Comparison of ENCODE assay signal across 1 cellular context in the genomic region with DNA sequence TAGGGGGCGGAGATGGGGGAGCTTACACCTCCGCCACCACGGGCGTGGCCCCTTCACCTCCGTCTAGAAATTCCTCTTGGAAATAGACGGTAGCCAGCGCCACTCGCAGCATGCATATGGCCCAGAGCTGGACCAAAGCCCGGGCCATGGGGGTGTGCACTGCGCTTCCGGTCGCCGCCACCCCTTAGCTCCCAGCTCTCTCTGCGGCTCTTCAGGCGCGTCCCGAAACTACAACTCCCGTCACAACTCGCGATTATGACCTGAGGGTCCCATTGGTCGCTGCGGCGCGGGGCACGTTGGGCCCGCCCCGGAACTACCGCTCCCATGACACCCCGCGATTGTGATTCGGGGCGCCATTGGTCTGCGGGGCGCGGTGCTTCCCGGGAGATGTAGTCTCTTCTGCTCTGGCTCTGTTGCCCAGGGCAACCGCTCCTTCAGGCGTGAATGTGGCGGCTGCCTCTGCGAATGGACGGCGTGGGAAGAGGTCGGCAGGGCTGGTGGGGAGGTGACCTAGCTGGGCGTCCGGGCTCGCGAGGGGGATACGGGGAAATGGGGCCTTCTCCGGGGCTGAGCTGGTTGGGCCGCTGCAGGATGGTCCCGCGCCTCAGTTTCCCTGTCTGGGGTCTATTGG.
A peak's percentile ranks its signal among the peaks of the same experiment; 100 is the strongest.
TF ChIP-seq lines count a peak whose summit lies in the region.

C19orf44 (plus strand) TSS at position 413 of the 631 bp plus-strand sequence. CDS start 4,399 bp downstream, outside the sequence.
CALR3 (minus strand) TSS at position 186 of the 631 bp plus-strand sequence; CDS start at position 148, 38 bp downstream.

TF ChIP-seq in GM12878, 131 proteins besides CTCF, POLR2A, EP300 and RAD21 (continued from another document and continues in another):
- TF ChIP-seq, protein P1, sequence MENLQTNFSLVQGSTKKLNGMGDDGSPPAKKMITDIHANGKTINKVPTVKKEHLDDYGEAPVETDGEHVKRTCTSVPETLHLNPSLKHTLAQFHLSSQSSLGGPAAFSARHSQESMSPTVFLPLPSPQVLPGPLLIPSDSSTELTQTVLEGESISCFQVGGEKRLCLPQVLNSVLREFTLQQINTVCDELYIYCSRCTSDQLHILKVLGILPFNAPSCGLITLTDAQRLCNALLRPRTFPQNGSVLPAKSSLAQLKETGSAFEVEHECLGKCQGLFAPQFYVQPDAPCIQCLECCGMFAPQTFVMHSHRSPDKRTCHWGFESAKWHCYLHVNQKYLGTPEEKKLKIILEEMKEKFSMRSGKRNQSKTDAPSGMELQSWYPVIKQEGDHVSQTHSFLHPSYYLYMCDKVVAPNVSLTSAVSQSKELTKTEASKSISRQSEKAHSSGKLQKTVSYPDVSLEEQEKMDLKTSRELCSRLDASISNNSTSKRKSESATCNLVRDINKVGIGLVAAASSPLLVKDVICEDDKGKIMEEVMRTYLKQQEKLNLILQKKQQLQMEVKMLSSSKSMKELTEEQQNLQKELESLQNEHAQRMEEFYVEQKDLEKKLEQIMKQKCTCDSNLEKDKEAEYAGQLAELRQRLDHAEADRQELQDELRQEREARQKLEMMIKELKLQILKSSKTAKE (IDR thresholded peaks at IDR 0.05; ENCODE audit: low read depth, poor library complexity, severe bottlenecking): no peak
- TF ChIP-seq NKRF (conservative IDR thresholded peaks at IDR 0.05): peak; percentile 89
- TF ChIP-seq HDAC6 (IDR thresholded peaks at IDR 0.05; ENCODE audit: unreplicated experiment): no peak
- TF ChIP-seq CHD2 (IDR thresholded peaks at IDR 0.05; ENCODE audit: borderline replicate concordance, low read depth, low read length): peak; percentile 95
- TF ChIP-seq ESRRA (IDR thresholded peaks at IDR 0.05; ENCODE audit: low read length): peak; percentile 37; the same call in 1 of the 2 replicates
- peak; percentile 100 for TF ChIP-seq IKZF1 (conservative IDR thresholded peaks at IDR 0.05)
- TF ChIP-seq CREB1 (IDR thresholded peaks at IDR 0.05; ENCODE audit: low read depth): peak; percentile 88
- peak; percentile 18 for TF ChIP-seq FOS (IDR thresholded peaks at IDR 0.05; ENCODE audit: borderline replicate concordance, extremely low read depth, insufficient read length)
- TF ChIP-seq, protein P2, sequence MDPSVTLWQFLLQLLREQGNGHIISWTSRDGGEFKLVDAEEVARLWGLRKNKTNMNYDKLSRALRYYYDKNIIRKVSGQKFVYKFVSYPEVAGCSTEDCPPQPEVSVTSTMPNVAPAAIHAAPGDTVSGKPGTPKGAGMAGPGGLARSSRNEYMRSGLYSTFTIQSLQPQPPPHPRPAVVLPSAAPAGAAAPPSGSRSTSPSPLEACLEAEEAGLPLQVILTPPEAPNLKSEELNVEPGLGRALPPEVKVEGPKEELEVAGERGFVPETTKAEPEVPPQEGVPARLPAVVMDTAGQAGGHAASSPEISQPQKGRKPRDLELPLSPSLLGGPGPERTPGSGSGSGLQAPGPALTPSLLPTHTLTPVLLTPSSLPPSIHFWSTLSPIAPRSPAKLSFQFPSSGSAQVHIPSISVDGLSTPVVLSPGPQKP (IDR thresholded peaks at IDR 0.05; ENCODE audit: low read depth, low read length): peak; percentile 96
- TF ChIP-seq NR2F1 (conservative IDR thresholded peaks at IDR 0.05): peak; percentile 42; the same call in 1 of the 2 replicates
- TF ChIP-seq E2F8 (IDR thresholded peaks at IDR 0.05; ENCODE audit: low read depth, partially characterized antibody): peak; percentile 25
- TF ChIP-seq TARDBP (IDR thresholded peaks at IDR 0.05; ENCODE audit: borderline replicate concordance): peak; percentile 92
- no peak for TF ChIP-seq YBX1 (IDR thresholded peaks at IDR 0.05)
- TF ChIP-seq ZNF207 (IDR thresholded peaks at IDR 0.05; ENCODE audit: borderline replicate concordance): peak; percentile 28; the same call in 1 of the 2 replicates
- peak; percentile 98 for TF ChIP-seq CREM (IDR thresholded peaks at IDR 0.05; ENCODE audit: low read depth)
- TF ChIP-seq MXI1 (IDR thresholded peaks at IDR 0.05; ENCODE audit: low read depth, low read length): peak; percentile 91
- TF ChIP-seq POLR2AphosphoS2 (IDR thresholded peaks at IDR 0.05; ENCODE audit: low read depth, low read length): no peak
- TF ChIP-seq, protein P3, sequence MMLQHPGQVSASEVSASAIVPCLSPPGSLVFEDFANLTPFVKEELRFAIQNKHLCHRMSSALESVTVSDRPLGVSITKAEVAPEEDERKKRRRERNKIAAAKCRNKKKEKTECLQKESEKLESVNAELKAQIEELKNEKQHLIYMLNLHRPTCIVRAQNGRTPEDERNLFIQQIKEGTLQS (IDR thresholded peaks at IDR 0.05; ENCODE audit: borderline replicate concordance, extremely low read depth, low read depth, low read length): peak; percentile 10; the same call in 1 of the 2 replicates
- TF ChIP-seq SP1 (IDR thresholded peaks at IDR 0.05; ENCODE audit: low read depth, low read length): peak; percentile 89
- TF ChIP-seq SMAD5 (IDR thresholded peaks at IDR 0.05; ENCODE audit: low read depth): 0 out of 2 replicates have a peak, but pooled peaks have one; percentile 41
- TF ChIP-seq RFX5 (IDR thresholded peaks at IDR 0.05; ENCODE audit: low read depth, low read length): 0 out of 2 replicates have a peak, but pooled peaks have one; percentile 46
- peak in 1 of 2 experiments; percentile 52; a peak in 2 of 4 replicates for TF ChIP-seq BHLHE40 (IDR thresholded peaks at IDR 0.05; ENCODE audit: borderline replicate concordance in 1 of 2, low read depth in 2 of 2, low read length in 1 of 2)
- peak; percentile 99 for TF ChIP-seq HCFC1 (IDR thresholded peaks at IDR 0.05; ENCODE audit: low read length)
- no peak for TF ChIP-seq ZNF384 (IDR thresholded peaks at IDR 0.05; ENCODE audit: borderline replicate concordance, low read depth, low read length)
- TF ChIP-seq RAD51 (IDR thresholded peaks at IDR 0.05): peak; percentile 51; the same call in 1 of the 2 replicates
- no peak for TF ChIP-seq RCOR1 (conservative IDR thresholded peaks at IDR 0.05; ENCODE audit: low read depth, low read length)
- TF ChIP-seq SIX5 (IDR thresholded peaks at IDR 0.05; ENCODE audit: low read depth, low read length, severe bottlenecking): peak; percentile 99
- TF ChIP-seq MEF2B (IDR thresholded peaks at IDR 0.05; ENCODE audit: partially characterized antibody, poor library complexity, severe bottlenecking): peak; percentile 35
- TF ChIP-seq MAX (IDR thresholded peaks at IDR 0.05; ENCODE audit: low read depth, low read length): peak; percentile 58
- no peak for TF ChIP-seq CHD1 (IDR thresholded peaks at IDR 0.05; ENCODE audit: low read depth, low read length)
- 0 out of 2 replicates have a peak, but pooled peaks have one; percentile 42 for TF ChIP-seq TCF12 (IDR thresholded peaks at IDR 0.05; ENCODE audit: low read depth, low read length)
- TF ChIP-seq, protein P4, sequence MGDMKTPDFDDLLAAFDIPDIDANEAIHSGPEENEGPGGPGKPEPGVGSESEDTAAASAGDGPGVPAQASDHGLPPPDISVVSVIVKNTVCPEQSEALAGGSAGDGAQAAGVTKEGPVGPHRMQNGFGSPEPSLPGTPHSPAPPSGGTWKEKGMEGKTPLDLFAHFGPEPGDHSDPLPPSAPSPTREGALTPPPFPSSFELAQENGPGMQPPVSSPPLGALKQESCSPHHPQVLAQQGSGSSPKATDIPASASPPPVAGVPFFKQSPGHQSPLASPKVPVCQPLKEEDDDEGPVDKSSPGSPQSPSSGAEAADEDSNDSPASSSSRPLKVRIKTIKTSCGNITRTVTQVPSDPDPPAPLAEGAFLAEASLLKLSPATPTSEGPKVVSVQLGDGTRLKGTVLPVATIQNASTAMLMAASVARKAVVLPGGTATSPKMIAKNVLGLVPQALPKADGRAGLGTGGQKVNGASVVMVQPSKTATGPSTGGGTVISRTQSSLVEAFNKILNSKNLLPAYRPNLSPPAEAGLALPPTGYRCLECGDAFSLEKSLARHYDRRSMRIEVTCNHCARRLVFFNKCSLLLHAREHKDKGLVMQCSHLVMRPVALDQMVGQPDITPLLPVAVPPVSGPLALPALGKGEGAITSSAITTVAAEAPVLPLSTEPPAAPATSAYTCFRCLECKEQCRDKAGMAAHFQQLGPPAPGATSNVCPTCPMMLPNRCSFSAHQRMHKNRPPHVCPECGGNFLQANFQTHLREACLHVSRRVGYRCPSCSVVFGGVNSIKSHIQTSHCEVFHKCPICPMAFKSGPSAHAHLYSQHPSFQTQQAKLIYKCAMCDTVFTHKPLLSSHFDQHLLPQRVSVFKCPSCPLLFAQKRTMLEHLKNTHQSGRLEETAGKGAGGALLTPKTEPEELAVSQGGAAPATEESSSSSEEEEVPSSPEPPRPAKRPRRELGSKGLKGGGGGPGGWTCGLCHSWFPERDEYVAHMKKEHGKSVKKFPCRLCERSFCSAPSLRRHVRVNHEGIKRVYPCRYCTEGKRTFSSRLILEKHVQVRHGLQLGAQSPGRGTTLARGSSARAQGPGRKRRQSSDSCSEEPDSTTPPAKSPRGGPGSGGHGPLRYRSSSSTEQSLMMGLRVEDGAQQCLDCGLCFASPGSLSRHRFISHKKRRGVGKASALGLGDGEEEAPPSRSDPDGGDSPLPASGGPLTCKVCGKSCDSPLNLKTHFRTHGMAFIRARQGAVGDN (IDR thresholded peaks at IDR 0.05): peak; percentile 77
- TF ChIP-seq SMARCA5 (IDR thresholded peaks at IDR 0.05): no peak
- TF ChIP-seq NR2C1 (IDR thresholded peaks at IDR 0.05): peak; percentile 93
- TF ChIP-seq SRF (IDR thresholded peaks at IDR 0.05; ENCODE audit: low read depth in 2 of 2, low read length in 2 of 2): no peak; a peak in 1 of 4 replicates
- no peak for TF ChIP-seq HSF1 (IDR thresholded peaks at IDR 0.05; ENCODE audit: low read depth, low read length)
- TF ChIP-seq BMI1 (IDR thresholded peaks at IDR 0.05; ENCODE audit: borderline replicate concordance): peak; percentile 99
- peak; percentile 78 for TF ChIP-seq POLR2AphosphoS5 (IDR thresholded peaks at IDR 0.05; ENCODE audit: low read length)
- TF ChIP-seq, protein P5, sequence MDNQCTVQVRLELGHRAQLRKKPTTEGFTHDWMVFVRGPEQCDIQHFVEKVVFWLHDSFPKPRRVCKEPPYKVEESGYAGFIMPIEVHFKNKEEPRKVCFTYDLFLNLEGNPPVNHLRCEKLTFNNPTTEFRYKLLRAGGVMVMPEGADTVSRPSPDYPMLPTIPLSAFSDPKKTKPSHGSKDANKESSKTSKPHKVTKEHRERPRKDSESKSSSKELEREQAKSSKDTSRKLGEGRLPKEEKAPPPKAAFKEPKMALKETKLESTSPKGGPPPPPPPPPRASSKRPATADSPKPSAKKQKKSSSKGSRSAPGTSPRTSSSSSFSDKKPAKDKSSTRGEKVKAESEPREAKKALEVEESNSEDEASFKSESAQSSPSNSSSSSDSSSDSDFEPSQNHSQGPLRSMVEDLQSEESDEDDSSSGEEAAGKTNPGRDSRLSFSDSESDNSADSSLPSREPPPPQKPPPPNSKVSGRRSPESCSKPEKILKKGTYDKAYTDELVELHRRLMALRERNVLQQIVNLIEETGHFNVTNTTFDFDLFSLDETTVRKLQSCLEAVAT (IDR thresholded peaks at IDR 0.05): peak; percentile 56
- TF ChIP-seq RUNX3 (IDR thresholded peaks at IDR 0.05; ENCODE audit: low read length): peak; percentile 38; the same call in 1 of the 2 replicates
- no peak for TF ChIP-seq FOXK2 (IDR thresholded peaks at IDR 0.05)
- TF ChIP-seq JUNB (IDR thresholded peaks at IDR 0.05): no peak
